ENCODE assay signal across 8 cellular contexts in the genomic region with DNA sequence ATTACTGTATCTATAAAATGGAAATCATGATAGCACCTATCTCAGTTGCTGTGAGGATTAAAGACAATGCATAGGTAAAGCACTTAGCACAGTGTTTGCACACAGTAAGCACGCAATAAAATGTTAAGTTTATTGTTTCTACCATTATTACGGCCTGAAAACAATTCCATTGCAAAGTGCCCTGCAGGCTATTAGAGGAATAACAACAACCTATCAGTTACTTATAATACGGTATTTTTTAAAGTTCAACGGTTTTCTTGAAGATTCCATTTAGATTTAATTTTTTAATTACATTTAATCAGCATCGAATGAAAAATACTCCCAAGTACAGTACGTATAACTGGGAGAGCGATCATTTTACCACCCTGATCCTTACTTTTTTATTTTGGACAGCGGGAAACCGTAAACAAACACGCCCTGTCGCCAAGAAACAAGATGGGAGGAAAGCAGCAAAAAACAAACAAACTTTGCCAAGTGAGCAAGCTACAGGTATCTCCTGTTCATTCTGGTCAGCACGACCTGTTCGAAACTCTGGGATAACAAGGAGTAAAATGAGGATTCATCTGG. TPM values are rescaled to one million over a fixed set of nuclear protein-coding genes. Genes with fewer than 3 reads are reported as not detected.
DNase-seq lines count a peak whose midpoint lies in the region; ATAC-seq and TF ChIP-seq lines count a peak whose summit lies in the region.

No MANE protein-coding gene starts in this region.

- WGBS in ectodermal cell, 2 experiments: 11 to 12% methylated on average over 11 to 13 of the region's 13 CpGs

- H3K9me3 ChIP-seq in ectodermal cell (ENCODE audit: control insufficient read depth, low read length): no peaks in the 10 kb centered on the region

- CTCF ChIA-PET in activated CD8-positive, alpha-beta memory T cell treated with anti-CD3 and anti-CD28 coated beads, Interleukin-2, amount 10 ng/mL, durations not matched to agents 7 days and 5 days (lab: Charles Lee): interaction anchor here (1.3 to 1.6 kb wide), 2 partner anchors 29 to 349 kb away, joined by 3 read pairs; no protein-coding TSS in a partner anchor

- peak overlapping the region; percentile 95 for H3K27ac ChIP-seq in ectodermal cell (ENCODE audit: insufficient read depth, low read depth, low read length, poor library complexity, severe bottlenecking)

- H3K9me3 Mint-ChIP-seq in activated CD8-positive, alpha-beta memory T cell treated with anti-CD3 and anti-CD28 coated beads, Interleukin-2, amount 10 ng/mL, durations not matched to agents 7 days and 5 days (ENCODE audit: low read depth): no peaks in the 10 kb centered on the region
- H3K9me3 Mint-ChIP-seq in nephron progenitor cell: peaks cover 25% of the 10 kb centered on the region

- H3K4me3 Mint-ChIP-seq in activated CD8-positive, alpha-beta memory T cell treated with anti-CD3 and anti-CD28 coated beads, Interleukin-2, amount 10 ng/mL, durations not matched to agents 7 days and 5 days: peak overlapping the region; percentile 92
- H3K4me3 Mint-ChIP-seq in nephron progenitor cell: peak overlapping the region; percentile 98

- peak; percentile 1 for ATAC-seq in activated CD8-positive, alpha-beta memory T cell treated with anti-CD3 and anti-CD28 coated beads, Interleukin-2, amount 10 ng/mL, durations not matched to agents 7 days and 5 days

- H3K4me1 ChIP-seq in ectodermal cell (ENCODE audit: control insufficient read depth, insufficient read depth, low read length): peaks cover 9% of the 10 kb centered on the region

- peak overlapping the region; percentile 83 for H3K4me3 ChIP-seq in ectodermal cell (ENCODE audit: insufficient read depth, low read depth, low read length)

- peaks cover 5% of the 10 kb centered on the region for H3K36me3 Mint-ChIP-seq in activated CD8-positive, alpha-beta memory T cell treated with anti-CD3 and anti-CD28 coated beads, Interleukin-2, amount 10 ng/mL, durations not matched to agents 7 days and 5 days
- peaks cover 38% of the 10 kb centered on the region for H3K36me3 Mint-ChIP-seq in nephron progenitor cell (ENCODE audit: low read depth)

- DNase-seq in activated CD8-positive, alpha-beta memory T cell treated with anti-CD3 and anti-CD28 coated beads, Interleukin-2, amount 10 ng/mL, durations not matched to agents 7 days and 5 days: no peak
- no peak for DNase-seq in activated CD8-positive, alpha-beta memory T cell treated with anti-CD3 and anti-CD28 coated beads, Interleukin-2, amount 50 U/mL, for 48 hours
- DNase-seq in HCEC 1CT (peak; percentile 17), NCI-H1417 treated with DMSO at 0.1 percent for 48 hours (lab: John Stamatoyannopoulos, UW) (peak; percentile 74), nephron progenitor cell (no peak), SK-N-DZ (ENCODE audit: low spot score) (no peak), HuH-7.5 (ENCODE audit: low spot score) (no peak)

- H3K36me3 ChIP-seq in ectodermal cell (ENCODE audit: control insufficient read depth, insufficient read depth, low read length): no peaks in the 10 kb centered on the region

- TF ChIP-seq CTCF in nephron progenitor cell (IDR thresholded peaks at IDR 0.05): peak; percentile 47

- peaks cover 20% of the 10 kb centered on the region for H3K4me1 Mint-ChIP-seq in activated CD8-positive, alpha-beta memory T cell treated with anti-CD3 and anti-CD28 coated beads, Interleukin-2, amount 10 ng/mL, durations not matched to agents 7 days and 5 days
- H3K4me1 Mint-ChIP-seq in nephron progenitor cell: peaks cover 23% of the 10 kb centered on the region

- peak overlapping the region; percentile 96 for H3K27ac Mint-ChIP-seq in activated CD8-positive, alpha-beta memory T cell treated with anti-CD3 and anti-CD28 coated beads, Interleukin-2, amount 10 ng/mL, durations not matched to agents 7 days and 5 days
- H3K27ac Mint-ChIP-seq in nephron progenitor cell: peak overlapping the region; percentile 99

- peaks cover 12% of the 10 kb centered on the region for H3K27me3 Mint-ChIP-seq in activated CD8-positive, alpha-beta memory T cell treated with anti-CD3 and anti-CD28 coated beads, Interleukin-2, amount 10 ng/mL, durations not matched to agents 7 days and 5 days
- peaks cover 3% of the 10 kb centered on the region for H3K27me3 Mint-ChIP-seq in nephron progenitor cell (ENCODE audit: low read depth, poor library complexity)

- no peaks in the 10 kb centered on the region for H3K27me3 ChIP-seq in ectodermal cell (ENCODE audit: control insufficient read depth, insufficient read depth, low read length, poor library complexity, severe bottlenecking)

RNA-seq across cellular contexts. Expression of gene SLC36A4, which starts 0.9 kb away (rescaled TPM):
- total RNA-seq in activated CD8-positive, alpha-beta memory T cell treated with anti-CD3 and anti-CD28 coated beads, Interleukin-2, amount 10 ng/mL, durations not matched to agents 7 days and 5 days: 10 to 100 TPM in 1 of 2 experiments, 1 to 10 TPM in 1; 6.7 to 10.8 TPM
- polyA plus RNA-seq in ectodermal cell (2013, experiment 1 of 4): 34.3 TPM
- 28.6 TPM for polyA plus RNA-seq in ectodermal cell (2013, experiment 2 of 4)
- 25.8 TPM for polyA plus RNA-seq in ectodermal cell (2013, experiment 3 of 4)
- 30.2 TPM for polyA plus RNA-seq in ectodermal cell (2013, experiment 4 of 4)
- polyA plus RNA-seq in SK-N-DZ (2014; cell fraction: cytosol; rRNA removed): 18.6 and 20.3 TPM in 2 replicates
- polyA plus RNA-seq in SK-N-DZ (2014; cell fraction: nucleus; rRNA removed): 47.9 and 53.4 TPM in 2 replicates

Comparison
In these comparisons a context has a peak if more than half of its experiments do, and no peak if none do; other contexts are left out.
1. DNase-seq: peak in HCEC 1CT (single experiment) and NCI-H1417 treated with DMSO at 0.1 percent for 48 hours (single experiment); none in activated CD8-positive, alpha-beta memory T cell treated with anti-CD3 and anti-CD28 coated beads, Interleukin-2, amount 10 ng/mL, durations not matched to agents 7 days and 5 days (single experiment), activated CD8-positive, alpha-beta memory T cell treated with anti-CD3 and anti-CD28 coated beads, Interleukin-2, amount 50 U/mL, for 48 hours (single experiment), nephron progenitor cell (single experiment), SK-N-DZ (single experiment) and HuH-7.5 (single experiment).